In the genomic region with DNA sequence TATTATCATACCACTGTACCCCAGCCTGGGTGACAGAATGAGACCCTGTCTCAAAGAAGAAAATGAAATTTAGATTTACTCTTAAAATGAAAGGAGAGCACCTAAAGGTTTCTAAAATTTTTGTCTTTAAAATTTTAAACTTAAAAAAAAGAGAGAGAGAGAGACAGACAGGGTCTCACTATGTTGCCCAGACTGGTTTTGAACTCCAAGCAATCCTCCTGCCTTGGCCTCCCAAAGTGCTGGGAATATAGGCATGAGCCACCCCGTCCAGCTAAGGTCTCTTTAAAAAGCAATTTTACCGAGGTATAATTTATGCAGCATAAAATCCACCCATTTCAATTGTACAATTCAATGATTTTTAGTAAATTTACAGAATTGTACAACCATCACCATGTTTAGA, we compare ENCODE assay signal across 11 cellular contexts. TPM values are rescaled to one million over a fixed set of nuclear protein-coding genes. Genes with fewer than 3 reads are reported as not detected.
DNase-seq lines count a peak whose midpoint lies in the region; ATAC-seq, FAIRE-seq and TF ChIP-seq lines count a peak whose summit lies in the region.
"Had no signal": no experiment of that assay in that cellular context is flagged by ENCODE, and none has a peak within 500 bp of the region (broad histone marks: within the 10 kb centered on the region; RNA-seq: fewer than 3 reads in every experiment).

No MANE protein-coding gene starts in this region.

- no peak for ATAC-seq in activated CD8-positive, alpha-beta T cell treated with anti-CD3 and anti-CD28 coated beads for 36 hours
- ATAC-seq in right lobe of liver, result no peak
- ATAC-seq in upper lobe of right lung, result no peak

- FAIRE-seq in RCC 7860 (lab: Jason Lieb, UNC), result no peak

- peak overlapping the region; percentile 12 for H3K27ac Mint-ChIP-seq in activated naive CD4-positive, alpha-beta T cell treated with anti-CD3 and anti-CD28 coated beads, Interleukin-2, amount 50 U/mL, for 24 hours
- H3K27ac Mint-ChIP-seq in activated CD8-positive, alpha-beta T cell treated with anti-CD3 and anti-CD28 coated beads for 36 hours, result peak overlapping the region; percentile 56

- H3K9me3 ChIP-seq in right lobe of liver, result no peaks in the 10 kb centered on the region
- H3K9me3 ChIP-seq in upper lobe of right lung, result no peaks in the 10 kb centered on the region
- H3K9me3 ChIP-seq: upper lobe of left lung had no signal

- H3K9me3 Mint-ChIP-seq in activated naive CD4-positive, alpha-beta T cell treated with anti-CD3 and anti-CD28 coated beads, Interleukin-2, amount 50 U/mL, for 24 hours, result peaks cover 4% of the 10 kb centered on the region
- peaks cover 3% of the 10 kb centered on the region for H3K9me3 Mint-ChIP-seq in activated CD8-positive, alpha-beta T cell treated with anti-CD3 and anti-CD28 coated beads for 36 hours

- H3K36me3 ChIP-seq in right lobe of liver, result no peaks in the 10 kb centered on the region
- H3K36me3 ChIP-seq in upper lobe of right lung, result no peaks in the 10 kb centered on the region
- H3K36me3 ChIP-seq: upper lobe of left lung had no signal

- POLR2A ChIA-PET in activated CD8-positive, alpha-beta T cell treated with anti-CD3 and anti-CD28 coated beads for 36 hours (lab: Charles Lee), result no interaction called here

- peaks cover 72% of the 10 kb centered on the region for H3K4me1 Mint-ChIP-seq in activated naive CD4-positive, alpha-beta T cell treated with anti-CD3 and anti-CD28 coated beads, Interleukin-2, amount 50 U/mL, for 24 hours
- H3K4me1 Mint-ChIP-seq in activated CD8-positive, alpha-beta T cell treated with anti-CD3 and anti-CD28 coated beads for 36 hours (ENCODE audit: low read depth), result peaks cover 52% of the 10 kb centered on the region

- H3K4me3 ChIP-seq in right lobe of liver (no peak overlapping the region), upper lobe of right lung (no peak overlapping the region)
- H3K4me3 ChIP-seq: upper lobe of left lung had no signal

- no peak overlapping the region for H3K4me3 Mint-ChIP-seq in activated naive CD4-positive, alpha-beta T cell treated with anti-CD3 and anti-CD28 coated beads, Interleukin-2, amount 50 U/mL, for 24 hours
- no peak overlapping the region for H3K4me3 Mint-ChIP-seq in activated CD8-positive, alpha-beta T cell treated with anti-CD3 and anti-CD28 coated beads for 36 hours

- CTCF ChIA-PET in activated CD8-positive, alpha-beta T cell treated with anti-CD3 and anti-CD28 coated beads for 36 hours (lab: Charles Lee), result no interaction called here

- no peak for TF ChIP-seq CTCF in activated CD8-positive, alpha-beta T cell treated with anti-CD3 and anti-CD28 coated beads for 36 hours (IDR thresholded peaks at IDR 0.05)
- TF ChIP-seq CTCF in right lobe of liver (IDR thresholded peaks at IDR 0.05) (no peak), upper lobe of right lung (IDR thresholded peaks at IDR 0.05) (no peak)

- H3K27ac ChIP-seq in right lobe of liver, result peak overlapping the region; percentile 49 to 93 (median 70)
- H3K27ac ChIP-seq in upper lobe of right lung, result peak overlapping the region; percentile 68

- 89% methylated on average over 2 of the region's 2 CpGs for WGBS in right lobe of liver (ENCODE audit: insufficient coverage, low coverage, low lambda C conversion rate, missing lambda C conversion rate)

- no peak for DNase-seq in activated naive CD4-positive, alpha-beta T cell (lab: John Stamatoyannopoulos, UW)
- DNase-seq in activated CD8-positive, alpha-beta T cell treated with anti-CD3 and anti-CD28 coated beads for 36 hours, result no peak
- DNase-seq in right lobe of liver, result no peak
- no peak for DNase-seq in upper lobe of right lung
- DNase-seq in middle frontal gyrus (ENCODE audit: extremely low spot score, low spot score), result no peak
- DNase-seq in RCC 7860 (ENCODE audit: low spot score), result no peak
- no peak for DNase-seq in dermis blood vessel endothelial cell
- DNase-seq: NCI-H2029, NCI-H748 treated with DMSO at 0.1 percent for 48 hours, upper lobe of left lung had no signal

- H3K27me3 Mint-ChIP-seq in activated naive CD4-positive, alpha-beta T cell treated with anti-CD3 and anti-CD28 coated beads, Interleukin-2, amount 50 U/mL, for 24 hours, result no peaks in the 10 kb centered on the region
- H3K27me3 Mint-ChIP-seq in activated CD8-positive, alpha-beta T cell treated with anti-CD3 and anti-CD28 coated beads for 36 hours, result no peaks in the 10 kb centered on the region

- TF ChIP-seq POLR2A in right lobe of liver (IDR thresholded peaks at IDR 0.05), result no peak

- no peaks in the 10 kb centered on the region for H3K27me3 ChIP-seq in right lobe of liver
- H3K27me3 ChIP-seq in upper lobe of right lung, result no peaks in the 10 kb centered on the region
- H3K27me3 ChIP-seq: upper lobe of left lung had no signal

- peaks cover 8% of the 10 kb centered on the region for H3K36me3 Mint-ChIP-seq in activated naive CD4-positive, alpha-beta T cell treated with anti-CD3 and anti-CD28 coated beads, Interleukin-2, amount 50 U/mL, for 24 hours
- peaks cover 9% of the 10 kb centered on the region for H3K36me3 Mint-ChIP-seq in activated CD8-positive, alpha-beta T cell treated with anti-CD3 and anti-CD28 coated beads for 36 hours (ENCODE audit: low read depth)

- intact Hi-C loops in activated CD8-positive, alpha-beta T cell treated with anti-CD3 and anti-CD28 coated beads for 36 hours (cut with micrococcal nuclease), result no loop called here
- intact Hi-C loops in right lobe of liver (cut with DNase I), result no loop called here
- intact Hi-C loops in upper lobe of right lung (cut with DNase I), result no loop called here

- H3K4me1 ChIP-seq in right lobe of liver, result peaks cover 0 to 81% (median 36%) of the 10 kb centered on the region in 4 donors
- H3K4me1 ChIP-seq in upper lobe of right lung, result peaks cover 30% of the 10 kb centered on the region

RNA-seq across cellular contexts. Expression of gene ILRUN, which starts 33.2 kb away (rescaled TPM):
- total RNA-seq in activated CD8-positive, alpha-beta T cell treated with anti-CD3 and anti-CD28 coated beads for 36 hours, result 10 to 100 TPM; 45.3 to 51.8 TPM
- 10 to 100 TPM; 55.5 to 89.1 (median 67.1) TPM for total RNA-seq in right lobe of liver
- total RNA-seq in upper lobe of right lung, result 101 TPM
- total RNA-seq in dermis blood vessel endothelial cell, result 50.9 and 62.0 TPM in 2 replicates
